1 cellular context compared by ENCODE assay signal in the genomic region with DNA sequence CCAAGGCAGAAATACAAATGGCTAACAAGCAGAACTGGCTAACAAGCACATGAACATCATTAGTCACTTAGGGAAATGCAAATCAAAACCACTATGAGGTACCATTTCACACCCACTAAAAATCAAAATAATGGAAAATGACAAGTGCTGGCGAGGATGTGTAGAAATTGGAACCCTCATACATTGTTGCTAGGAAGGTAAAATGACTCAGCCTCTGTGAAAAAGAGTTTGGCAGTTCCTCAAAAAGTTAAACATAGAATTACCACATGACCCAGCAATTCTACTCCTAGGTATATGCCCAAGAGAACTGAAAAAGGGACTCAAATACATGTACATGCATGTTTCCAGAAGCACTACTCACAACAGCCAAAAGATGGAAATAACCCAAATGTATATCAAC.
TF ChIP-seq lines count a peak whose summit lies in the region.

No MANE protein-coding gene starts in this region.

TF ChIP-seq in GM12878, 131 proteins besides CTCF, POLR2A, EP300 and RAD21 (continued from another document and continues in another):
- TF ChIP-seq, protein P1, sequence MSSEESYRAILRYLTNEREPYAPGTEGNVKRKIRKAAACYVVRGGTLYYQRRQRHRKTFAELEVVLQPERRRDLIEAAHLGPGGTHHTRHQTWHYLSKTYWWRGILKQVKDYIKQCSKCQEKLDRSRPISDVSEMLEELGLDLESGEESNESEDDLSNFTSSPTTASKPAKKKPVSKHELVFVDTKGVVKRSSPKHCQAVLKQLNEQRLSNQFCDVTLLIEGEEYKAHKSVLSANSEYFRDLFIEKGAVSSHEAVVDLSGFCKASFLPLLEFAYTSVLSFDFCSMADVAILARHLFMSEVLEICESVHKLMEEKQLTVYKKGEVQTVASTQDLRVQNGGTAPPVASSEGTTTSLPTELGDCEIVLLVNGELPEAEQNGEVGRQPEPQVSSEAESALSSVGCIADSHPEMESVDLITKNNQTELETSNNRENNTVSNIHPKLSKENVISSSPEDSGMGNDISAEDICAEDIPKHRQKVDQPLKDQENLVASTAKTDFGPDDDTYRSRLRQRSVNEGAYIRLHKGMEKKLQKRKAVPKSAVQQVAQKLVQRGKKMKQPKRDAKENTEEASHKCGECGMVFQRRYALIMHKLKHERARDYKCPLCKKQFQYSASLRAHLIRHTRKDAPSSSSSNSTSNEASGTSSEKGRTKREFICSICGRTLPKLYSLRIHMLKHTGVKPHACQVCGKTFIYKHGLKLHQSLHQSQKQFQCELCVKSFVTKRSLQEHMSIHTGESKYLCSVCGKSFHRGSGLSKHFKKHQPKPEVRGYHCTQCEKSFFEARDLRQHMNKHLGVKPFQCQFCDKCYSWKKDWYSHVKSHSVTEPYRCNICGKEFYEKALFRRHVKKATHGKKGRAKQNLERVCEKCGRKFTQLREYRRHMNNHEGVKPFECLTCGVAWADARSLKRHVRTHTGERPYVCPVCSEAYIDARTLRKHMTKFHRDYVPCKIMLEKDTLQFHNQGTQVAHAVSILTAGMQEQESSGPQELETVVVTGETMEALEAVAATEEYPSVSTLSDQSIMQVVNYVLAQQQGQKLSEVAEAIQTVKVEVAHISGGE (CRISPR knock-in tag; IDR thresholded peaks at IDR 0.05), result no peak
- TF ChIP-seq PAX8 (IDR thresholded peaks at IDR 0.05) (no peak), PML (IDR thresholded peaks at IDR 0.05; ENCODE audit: low read length) (no peak), RBBP5 (conservative IDR thresholded peaks at IDR 0.05) (no peak), PAX5 (IDR thresholded peaks at IDR 0.05; ENCODE audit: borderline replicate concordance, low read depth, low read length) (no peak), MEF2B (IDR thresholded peaks at IDR 0.05; ENCODE audit: partially characterized antibody, poor library complexity, severe bottlenecking) (peak; percentile 83), ATF7 (IDR thresholded peaks at IDR 0.05; ENCODE audit: low read depth) (peak; percentile 93), SIN3A (IDR thresholded peaks at IDR 0.05; ENCODE audit: low read depth, low read length) (no peak), NRF1 (conservative IDR thresholded peaks at IDR 0.05; ENCODE audit: low read depth, low read length) (no peak), CREB1 (IDR thresholded peaks at IDR 0.05; ENCODE audit: low read depth) (no peak)
- TF ChIP-seq, protein P2, sequence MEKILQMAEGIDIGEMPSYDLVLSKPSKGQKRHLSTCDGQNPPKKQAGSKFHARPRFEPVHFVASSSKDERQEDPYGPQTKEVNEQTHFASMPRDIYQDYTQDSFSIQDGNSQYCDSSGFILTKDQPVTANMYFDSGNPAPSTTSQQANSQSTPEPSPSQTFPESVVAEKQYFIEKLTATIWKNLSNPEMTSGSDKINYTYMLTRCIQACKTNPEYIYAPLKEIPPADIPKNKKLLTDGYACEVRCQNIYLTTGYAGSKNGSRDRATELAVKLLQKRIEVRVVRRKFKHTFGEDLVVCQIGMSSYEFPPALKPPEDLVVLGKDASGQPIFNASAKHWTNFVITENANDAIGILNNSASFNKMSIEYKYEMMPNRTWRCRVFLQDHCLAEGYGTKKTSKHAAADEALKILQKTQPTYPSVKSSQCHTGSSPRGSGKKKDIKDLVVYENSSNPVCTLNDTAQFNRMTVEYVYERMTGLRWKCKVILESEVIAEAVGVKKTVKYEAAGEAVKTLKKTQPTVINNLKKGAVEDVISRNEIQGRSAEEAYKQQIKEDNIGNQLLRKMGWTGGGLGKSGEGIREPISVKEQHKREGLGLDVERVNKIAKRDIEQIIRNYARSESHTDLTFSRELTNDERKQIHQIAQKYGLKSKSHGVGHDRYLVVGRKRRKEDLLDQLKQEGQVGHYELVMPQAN (conservative IDR thresholded peaks at IDR 0.05), result no peak
- TF ChIP-seq, protein P3, sequence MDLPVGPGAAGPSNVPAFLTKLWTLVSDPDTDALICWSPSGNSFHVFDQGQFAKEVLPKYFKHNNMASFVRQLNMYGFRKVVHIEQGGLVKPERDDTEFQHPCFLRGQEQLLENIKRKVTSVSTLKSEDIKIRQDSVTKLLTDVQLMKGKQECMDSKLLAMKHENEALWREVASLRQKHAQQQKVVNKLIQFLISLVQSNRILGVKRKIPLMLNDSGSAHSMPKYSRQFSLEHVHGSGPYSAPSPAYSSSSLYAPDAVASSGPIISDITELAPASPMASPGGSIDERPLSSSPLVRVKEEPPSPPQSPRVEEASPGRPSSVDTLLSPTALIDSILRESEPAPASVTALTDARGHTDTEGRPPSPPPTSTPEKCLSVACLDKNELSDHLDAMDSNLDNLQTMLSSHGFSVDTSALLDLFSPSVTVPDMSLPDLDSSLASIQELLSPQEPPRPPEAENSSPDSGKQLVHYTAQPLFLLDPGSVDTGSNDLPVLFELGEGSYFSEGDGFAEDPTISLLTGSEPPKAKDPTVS (IDR thresholded peaks at IDR 0.05; ENCODE audit: low read depth, low read length), result no peak
- TF ChIP-seq, protein P4, sequence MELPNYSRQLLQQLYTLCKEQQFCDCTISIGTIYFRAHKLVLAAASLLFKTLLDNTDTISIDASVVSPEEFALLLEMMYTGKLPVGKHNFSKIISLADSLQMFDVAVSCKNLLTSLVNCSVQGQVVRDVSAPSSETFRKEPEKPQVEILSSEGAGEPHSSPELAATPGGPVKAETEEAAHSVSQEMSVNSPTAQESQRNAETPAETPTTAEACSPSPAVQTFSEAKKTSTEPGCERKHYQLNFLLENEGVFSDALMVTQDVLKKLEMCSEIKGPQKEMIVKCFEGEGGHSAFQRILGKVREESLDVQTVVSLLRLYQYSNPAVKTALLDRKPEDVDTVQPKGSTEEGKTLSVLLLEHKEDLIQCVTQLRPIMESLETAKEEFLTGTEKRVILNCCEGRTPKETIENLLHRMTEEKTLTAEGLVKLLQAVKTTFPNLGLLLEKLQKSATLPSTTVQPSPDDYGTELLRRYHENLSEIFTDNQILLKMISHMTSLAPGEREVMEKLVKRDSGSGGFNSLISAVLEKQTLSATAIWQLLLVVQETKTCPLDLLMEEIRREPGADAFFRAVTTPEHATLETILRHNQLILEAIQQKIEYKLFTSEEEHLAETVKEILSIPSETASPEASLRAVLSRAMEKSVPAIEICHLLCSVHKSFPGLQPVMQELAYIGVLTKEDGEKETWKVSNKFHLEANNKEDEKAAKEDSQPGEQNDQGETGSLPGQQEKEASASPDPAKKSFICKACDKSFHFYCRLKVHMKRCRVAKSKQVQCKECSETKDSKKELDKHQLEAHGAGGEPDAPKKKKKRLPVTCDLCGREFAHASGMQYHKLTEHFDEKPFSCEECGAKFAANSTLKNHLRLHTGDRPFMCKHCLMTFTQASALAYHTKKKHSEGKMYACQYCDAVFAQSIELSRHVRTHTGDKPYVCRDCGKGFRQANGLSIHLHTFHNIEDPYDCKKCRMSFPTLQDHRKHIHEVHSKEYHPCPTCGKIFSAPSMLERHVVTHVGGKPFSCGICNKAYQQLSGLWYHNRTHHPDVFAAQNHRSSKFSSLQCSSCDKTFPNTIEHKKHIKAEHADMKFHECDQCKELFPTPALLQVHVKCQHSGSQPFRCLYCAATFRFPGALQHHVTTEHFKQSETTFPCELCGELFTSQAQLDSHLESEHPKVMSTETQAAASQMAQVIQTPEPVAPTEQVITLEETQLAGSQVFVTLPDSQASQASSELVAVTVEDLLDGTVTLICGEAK (IDR thresholded peaks at IDR 0.05; ENCODE audit: borderline replicate concordance), result no peak
- TF ChIP-seq, protein P5, sequence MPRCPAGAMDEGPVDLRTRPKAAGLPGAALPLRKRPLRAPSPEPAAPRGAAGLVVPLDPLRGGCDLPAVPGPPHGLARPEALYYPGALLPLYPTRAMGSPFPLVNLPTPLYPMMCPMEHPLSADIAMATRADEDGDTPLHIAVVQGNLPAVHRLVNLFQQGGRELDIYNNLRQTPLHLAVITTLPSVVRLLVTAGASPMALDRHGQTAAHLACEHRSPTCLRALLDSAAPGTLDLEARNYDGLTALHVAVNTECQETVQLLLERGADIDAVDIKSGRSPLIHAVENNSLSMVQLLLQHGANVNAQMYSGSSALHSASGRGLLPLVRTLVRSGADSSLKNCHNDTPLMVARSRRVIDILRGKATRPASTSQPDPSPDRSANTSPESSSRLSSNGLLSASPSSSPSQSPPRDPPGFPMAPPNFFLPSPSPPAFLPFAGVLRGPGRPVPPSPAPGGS (IDR thresholded peaks at IDR 0.05; ENCODE audit: borderline replicate concordance, insufficient read depth, low read depth, low read length, poor library complexity, severe bottlenecking), result no peak
- TF ChIP-seq, protein P6, sequence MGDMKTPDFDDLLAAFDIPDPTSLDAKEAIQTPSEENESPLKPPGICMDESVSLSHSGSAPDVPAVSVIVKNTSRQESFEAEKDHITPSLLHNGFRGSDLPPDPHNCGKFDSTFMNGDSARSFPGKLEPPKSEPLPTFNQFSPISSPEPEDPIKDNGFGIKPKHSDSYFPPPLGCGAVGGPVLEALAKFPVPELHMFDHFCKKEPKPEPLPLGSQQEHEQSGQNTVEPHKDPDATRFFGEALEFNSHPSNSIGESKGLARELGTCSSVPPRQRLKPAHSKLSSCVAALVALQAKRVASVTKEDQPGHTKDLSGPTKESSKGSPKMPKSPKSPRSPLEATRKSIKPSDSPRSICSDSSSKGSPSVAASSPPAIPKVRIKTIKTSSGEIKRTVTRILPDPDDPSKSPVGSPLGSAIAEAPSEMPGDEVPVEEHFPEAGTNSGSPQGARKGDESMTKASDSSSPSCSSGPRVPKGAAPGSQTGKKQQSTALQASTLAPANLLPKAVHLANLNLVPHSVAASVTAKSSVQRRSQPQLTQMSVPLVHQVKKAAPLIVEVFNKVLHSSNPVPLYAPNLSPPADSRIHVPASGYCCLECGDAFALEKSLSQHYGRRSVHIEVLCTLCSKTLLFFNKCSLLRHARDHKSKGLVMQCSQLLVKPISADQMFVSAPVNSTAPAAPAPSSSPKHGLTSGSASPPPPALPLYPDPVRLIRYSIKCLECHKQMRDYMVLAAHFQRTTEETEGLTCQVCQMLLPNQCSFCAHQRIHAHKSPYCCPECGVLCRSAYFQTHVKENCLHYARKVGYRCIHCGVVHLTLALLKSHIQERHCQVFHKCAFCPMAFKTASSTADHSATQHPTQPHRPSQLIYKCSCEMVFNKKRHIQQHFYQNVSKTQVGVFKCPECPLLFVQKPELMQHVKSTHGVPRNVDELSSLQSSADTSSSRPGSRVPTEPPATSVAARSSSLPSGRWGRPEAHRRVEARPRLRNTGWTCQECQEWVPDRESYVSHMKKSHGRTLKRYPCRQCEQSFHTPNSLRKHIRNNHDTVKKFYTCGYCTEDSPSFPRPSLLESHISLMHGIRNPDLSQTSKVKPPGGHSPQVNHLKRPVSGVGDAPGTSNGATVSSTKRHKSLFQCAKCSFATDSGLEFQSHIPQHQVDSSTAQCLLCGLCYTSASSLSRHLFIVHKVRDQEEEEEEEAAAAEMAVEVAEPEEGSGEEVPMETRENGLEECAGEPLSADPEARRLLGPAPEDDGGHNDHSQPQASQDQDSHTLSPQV (IDR thresholded peaks at IDR 0.05), result no peak
- TF ChIP-seq, protein P7, sequence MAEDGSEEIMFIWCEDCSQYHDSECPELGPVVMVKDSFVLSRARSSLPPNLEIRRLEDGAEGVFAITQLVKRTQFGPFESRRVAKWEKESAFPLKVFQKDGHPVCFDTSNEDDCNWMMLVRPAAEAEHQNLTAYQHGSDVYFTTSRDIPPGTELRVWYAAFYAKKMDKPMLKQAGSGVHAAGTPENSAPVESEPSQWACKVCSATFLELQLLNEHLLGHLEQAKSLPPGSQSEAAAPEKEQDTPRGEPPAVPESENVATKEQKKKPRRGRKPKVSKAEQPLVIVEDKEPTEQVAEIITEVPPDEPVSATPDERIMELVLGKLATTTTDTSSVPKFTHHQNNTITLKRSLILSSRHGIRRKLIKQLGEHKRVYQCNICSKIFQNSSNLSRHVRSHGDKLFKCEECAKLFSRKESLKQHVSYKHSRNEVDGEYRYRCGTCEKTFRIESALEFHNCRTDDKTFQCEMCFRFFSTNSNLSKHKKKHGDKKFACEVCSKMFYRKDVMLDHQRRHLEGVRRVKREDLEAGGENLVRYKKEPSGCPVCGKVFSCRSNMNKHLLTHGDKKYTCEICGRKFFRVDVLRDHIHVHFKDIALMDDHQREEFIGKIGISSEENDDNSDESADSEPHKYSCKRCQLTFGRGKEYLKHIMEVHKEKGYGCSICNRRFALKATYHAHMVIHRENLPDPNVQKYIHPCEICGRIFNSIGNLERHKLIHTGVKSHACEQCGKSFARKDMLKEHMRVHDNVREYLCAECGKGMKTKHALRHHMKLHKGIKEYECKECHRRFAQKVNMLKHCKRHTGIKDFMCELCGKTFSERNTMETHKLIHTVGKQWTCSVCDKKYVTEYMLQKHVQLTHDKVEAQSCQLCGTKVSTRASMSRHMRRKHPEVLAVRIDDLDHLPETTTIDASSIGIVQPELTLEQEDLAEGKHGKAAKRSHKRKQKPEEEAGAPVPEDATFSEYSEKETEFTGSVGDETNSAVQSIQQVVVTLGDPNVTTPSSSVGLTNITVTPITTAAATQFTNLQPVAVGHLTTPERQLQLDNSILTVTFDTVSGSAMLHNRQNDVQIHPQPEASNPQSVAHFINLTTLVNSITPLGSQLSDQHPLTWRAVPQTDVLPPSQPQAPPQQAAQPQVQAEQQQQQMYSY (CRISPR knock-in tag; IDR thresholded peaks at IDR 0.05), result no peak
- TF ChIP-seq, protein P8, sequence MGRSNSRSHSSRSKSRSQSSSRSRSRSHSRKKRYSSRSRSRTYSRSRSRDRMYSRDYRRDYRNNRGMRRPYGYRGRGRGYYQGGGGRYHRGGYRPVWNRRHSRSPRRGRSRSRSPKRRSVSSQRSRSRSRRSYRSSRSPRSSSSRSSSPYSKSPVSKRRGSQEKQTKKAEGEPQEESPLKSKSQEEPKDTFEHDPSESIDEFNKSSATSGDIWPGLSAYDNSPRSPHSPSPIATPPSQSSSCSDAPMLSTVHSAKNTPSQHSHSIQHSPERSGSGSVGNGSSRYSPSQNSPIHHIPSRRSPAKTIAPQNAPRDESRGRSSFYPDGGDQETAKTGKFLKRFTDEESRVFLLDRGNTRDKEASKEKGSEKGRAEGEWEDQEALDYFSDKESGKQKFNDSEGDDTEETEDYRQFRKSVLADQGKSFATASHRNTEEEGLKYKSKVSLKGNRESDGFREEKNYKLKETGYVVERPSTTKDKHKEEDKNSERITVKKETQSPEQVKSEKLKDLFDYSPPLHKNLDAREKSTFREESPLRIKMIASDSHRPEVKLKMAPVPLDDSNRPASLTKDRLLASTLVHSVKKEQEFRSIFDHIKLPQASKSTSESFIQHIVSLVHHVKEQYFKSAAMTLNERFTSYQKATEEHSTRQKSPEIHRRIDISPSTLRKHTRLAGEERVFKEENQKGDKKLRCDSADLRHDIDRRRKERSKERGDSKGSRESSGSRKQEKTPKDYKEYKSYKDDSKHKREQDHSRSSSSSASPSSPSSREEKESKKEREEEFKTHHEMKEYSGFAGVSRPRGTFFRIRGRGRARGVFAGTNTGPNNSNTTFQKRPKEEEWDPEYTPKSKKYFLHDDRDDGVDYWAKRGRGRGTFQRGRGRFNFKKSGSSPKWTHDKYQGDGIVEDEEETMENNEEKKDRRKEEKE (IDR thresholded peaks at IDR 0.05), result no peak
- TF ChIP-seq, protein P9, sequence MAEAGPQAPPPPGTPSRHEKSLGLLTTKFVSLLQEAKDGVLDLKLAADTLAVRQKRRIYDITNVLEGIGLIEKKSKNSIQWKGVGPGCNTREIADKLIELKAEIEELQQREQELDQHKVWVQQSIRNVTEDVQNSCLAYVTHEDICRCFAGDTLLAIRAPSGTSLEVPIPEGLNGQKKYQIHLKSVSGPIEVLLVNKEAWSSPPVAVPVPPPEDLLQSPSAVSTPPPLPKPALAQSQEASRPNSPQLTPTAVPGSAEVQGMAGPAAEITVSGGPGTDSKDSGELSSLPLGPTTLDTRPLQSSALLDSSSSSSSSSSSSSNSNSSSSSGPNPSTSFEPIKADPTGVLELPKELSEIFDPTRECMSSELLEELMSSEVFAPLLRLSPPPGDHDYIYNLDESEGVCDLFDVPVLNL (IDR thresholded peaks at IDR 0.05; ENCODE audit: low read depth, low read length), result no peak
- TF ChIP-seq, protein P10, sequence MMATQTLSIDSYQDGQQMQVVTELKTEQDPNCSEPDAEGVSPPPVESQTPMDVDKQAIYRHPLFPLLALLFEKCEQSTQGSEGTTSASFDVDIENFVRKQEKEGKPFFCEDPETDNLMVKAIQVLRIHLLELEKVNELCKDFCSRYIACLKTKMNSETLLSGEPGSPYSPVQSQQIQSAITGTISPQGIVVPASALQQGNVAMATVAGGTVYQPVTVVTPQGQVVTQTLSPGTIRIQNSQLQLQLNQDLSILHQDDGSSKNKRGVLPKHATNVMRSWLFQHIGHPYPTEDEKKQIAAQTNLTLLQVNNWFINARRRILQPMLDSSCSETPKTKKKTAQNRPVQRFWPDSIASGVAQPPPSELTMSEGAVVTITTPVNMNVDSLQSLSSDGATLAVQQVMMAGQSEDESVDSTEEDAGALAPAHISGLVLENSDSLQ (IDR thresholded peaks at IDR 0.05), result 0 out of 2 replicates have a peak, but pooled peaks have one; percentile 15
